ENCODE assay signal across 1 cellular context in genomic region chr1:26097696-26098095, GRCh38.
TF ChIP-seq lines count a peak whose summit lies in the region.

No MANE protein-coding gene starts in this region.

TF ChIP-seq in H1, 55 proteins besides CTCF, POLR2A, EP300 and RAD21:
- no peak for TF ChIP-seq E2F6 (IDR thresholded peaks at IDR 0.05)
- TF ChIP-seq SP1 (IDR thresholded peaks at IDR 0.05; ENCODE audit: low read depth, low read length), result no peak
- no peak for TF ChIP-seq KDM1A (IDR thresholded peaks at IDR 0.05; ENCODE audit: borderline replicate concordance, low read length)
- TF ChIP-seq ZNF274 (IDR thresholded peaks at IDR 0.05; ENCODE audit: borderline replicate concordance, extremely low read depth, low read length), result no peak
- TF ChIP-seq FOSL1 (IDR thresholded peaks at IDR 0.05; ENCODE audit: insufficient read depth, low read depth, low read length), result no peak
- TF ChIP-seq POLR2AphosphoS5 (IDR thresholded peaks at IDR 0.05; ENCODE audit: low read depth, low read length), result no peak
- TF ChIP-seq TEAD4 (IDR thresholded peaks at IDR 0.05; ENCODE audit: low read depth, low read length), result no peak
- no peak for TF ChIP-seq KDM5A (IDR thresholded peaks at IDR 0.05; ENCODE audit: low read length)
- TF ChIP-seq SP2 (IDR thresholded peaks at IDR 0.05; ENCODE audit: low read length), result no peak
- TF ChIP-seq ATF2 (IDR thresholded peaks at IDR 0.05; ENCODE audit: low read length), result no peak
- TF ChIP-seq CHD2 (IDR thresholded peaks at IDR 0.05; ENCODE audit: low read length), result no peak
- no peak for TF ChIP-seq POU5F1 (IDR thresholded peaks at IDR 0.05; ENCODE audit: low read depth, low read length)
- no peak for TF ChIP-seq CBX5 (IDR thresholded peaks at IDR 0.05; ENCODE audit: low read depth, low read length)
- TF ChIP-seq TAF7 (optimal IDR thresholded peaks at IDR 0.05; ENCODE audit: borderline replicate concordance, low read depth, low read length), result no peak
- no peak for TF ChIP-seq SAP30 (IDR thresholded peaks at IDR 0.05; ENCODE audit: insufficient read depth, insufficient replicate concordance, low read length)
- no peak for TF ChIP-seq GABPA (IDR thresholded peaks at IDR 0.05; ENCODE audit: borderline replicate concordance, insufficient read depth, low read length)
- no peak for TF ChIP-seq BCL11A (IDR thresholded peaks at IDR 0.05; ENCODE audit: low read depth in 2 of 2, low read length in 2 of 2)
- no peak for TF ChIP-seq SP4 (IDR thresholded peaks at IDR 0.05; ENCODE audit: low read length)
